ENCODE assay signal across 10 cellular contexts in the genomic region with DNA sequence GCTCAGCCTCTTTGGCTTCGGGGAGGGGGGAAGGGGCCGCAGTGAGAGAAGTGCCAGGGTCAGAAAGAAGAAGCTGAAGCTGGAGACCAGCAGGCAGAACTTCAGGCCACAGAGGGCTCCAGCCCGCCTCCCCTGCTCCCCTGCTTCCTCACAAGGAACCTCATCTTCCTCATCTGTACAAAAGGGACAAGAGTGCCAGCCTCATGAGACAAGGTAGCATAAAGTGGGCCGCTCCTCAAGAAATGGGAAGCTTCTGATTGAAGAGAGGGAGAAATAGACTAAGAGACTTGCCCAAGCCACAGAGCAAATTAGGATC. TPM values are rescaled to one million over a fixed set of nuclear protein-coding genes. Genes with fewer than 3 reads are reported as not detected.
DNase-seq lines count a peak whose midpoint lies in the region; ATAC-seq and TF ChIP-seq lines count a peak whose summit lies in the region.
"Had no signal": no experiment of that assay in that cellular context is flagged by ENCODE, and none has a peak within 500 bp of the region (broad histone marks: within the 10 kb centered on the region; RNA-seq: fewer than 3 reads in every experiment).

No MANE protein-coding gene starts in this region.

- DNase-seq in SK-N-SH (no peak), caudate nucleus (lab: John Stamatoyannopoulos, UW) (peak in 2 of 61 donors; percentile 16 to 24), transverse colon (no peak), cerebellar nuclear complex (lab: John Stamatoyannopoulos, UW) (no peak), H4 (ENCODE audit: low spot score) (no peak)
- no peak for DNase-seq in activated CD4-positive, CD25-positive, alpha-beta regulatory T cell treated with anti-CD3 and anti-CD28 coated beads, Interleukin-2, amount 50 U/mL, for 72 hours
- DNase-seq: NCI-H187, T-cell had no signal

- 65% methylated on average over 4 of the region's 4 CpGs for WGBS in SK-N-SH (ENCODE audit: low lambda C conversion rate)
- 67% methylated on average over 4 of the region's 4 CpGs; no CpG with 5 or more reads in 1 of the 2 donors for WGBS in transverse colon (ENCODE audit: low coverage in 1 of 2), 2 donors

- no peak for TF ChIP-seq POLR2A in transverse colon (IDR thresholded peaks at IDR 0.05)

- POLR2A ChIA-PET in SK-N-SH (lab: Yijun Ruan, JAX), result interaction anchor here (1.0 to 1.1 kb wide), 2 partner anchors 36 to 38 kb away, joined by 3 to 4 read pairs; no protein-coding TSS in a partner anchor

- H2AFZ ChIP-seq in SK-N-SH (ENCODE audit: low read depth), result no peak overlapping the region

- H3K4me2 ChIP-seq in SK-N-SH, result peak overlapping the region; percentile 59

- H3K27ac ChIP-seq in SK-N-SH (ENCODE audit: low read depth in 2 of 2, low read length in 1 of 2), result peak overlapping the region in 1 of 2 experiments; percentile 51; a peak in 3 of 4 replicates
- peak overlapping the region; percentile 87 for H3K27ac ChIP-seq in caudate nucleus (ENCODE audit: low read depth, low read length)
- H3K27ac ChIP-seq in transverse colon, result peak overlapping the region; percentile 82 to 95 (median 92)

- H3K9me2 ChIP-seq in SK-N-SH, result no peaks in the 10 kb centered on the region

- TF ChIP-seq EP300 in SK-N-SH (IDR thresholded peaks at IDR 0.05; ENCODE audit: borderline replicate concordance in 1 of 2, low read depth in 1 of 2, low read length in 1 of 2) (no peak), transverse colon (IDR thresholded peaks at IDR 0.05; ENCODE audit: low read depth) (no peak)

- ATAC-seq in SK-N-SH treated with all-trans-retinoic acid at 6 μM for 48 hours, result no peak
- ATAC-seq: T-cell had no signal

- no peaks in the 10 kb centered on the region for H3K36me3 ChIP-seq in SK-N-SH (replicated peaks in 1 of 2; ENCODE audit: control insufficient read depth in 1 of 2, insufficient read depth in 2 of 2, low read length in 1 of 2)
- no peaks in the 10 kb centered on the region for H3K36me3 ChIP-seq in mucosa of stomach (ENCODE audit: control insufficient read depth, insufficient read depth, low read length)
- H3K36me3 ChIP-seq in transverse colon, result no peaks in the 10 kb centered on the region

- H3K27me3 ChIP-seq in SK-N-SH (ENCODE audit: insufficient read depth) (no peaks in the 10 kb centered on the region), mucosa of stomach (ENCODE audit: control insufficient read depth, insufficient read depth, low read length) (no peaks in the 10 kb centered on the region), transverse colon (no peaks in the 10 kb centered on the region)

- in situ Hi-C loops in transverse colon (cut with MboI; ENCODE audit: low pct_ligation_motif_present in 1 of 4, low pct_unique_long_range_greater_than_20kb in 1 of 4, low sequenced_read_pairs in 3 of 4), result no loop called here

- no peak overlapping the region for H3K9ac ChIP-seq in SK-N-SH
- peak overlapping the region; percentile 72 for H3K9ac ChIP-seq in mucosa of stomach (ENCODE audit: low read length)

- peaks cover 9% of the 10 kb centered on the region for H3F3A ChIP-seq in SK-N-SH (replicated peaks; ENCODE audit: insufficient read depth)

- H3K9me3 ChIP-seq in SK-N-SH (no peaks in the 10 kb centered on the region), mucosa of stomach (ENCODE audit: control insufficient read depth, low read length) (no peaks in the 10 kb centered on the region), transverse colon (no peaks in the 10 kb centered on the region)

- peaks cover 60 to 86% of the 10 kb centered on the region in 2 experiments; a peak in 3 of 4 replicates for H3K4me1 ChIP-seq in SK-N-SH (ENCODE audit: control insufficient read depth in 1 of 2, insufficient read depth in 2 of 2, low read depth in 1 of 2, low read length in 1 of 2)
- H3K4me1 ChIP-seq in mucosa of stomach (ENCODE audit: control insufficient read depth, insufficient read depth, low read length), result peaks cover 87% of the 10 kb centered on the region
- H3K4me1 ChIP-seq in transverse colon, result peaks cover 73 to 84% (median 80%) of the 10 kb centered on the region in 4 donors

- peaks cover 62% of the 10 kb centered on the region for H3K79me2 ChIP-seq in SK-N-SH (ENCODE audit: insufficient read depth)

- intact Hi-C loops in transverse colon (cut with DNase I; ENCODE audit: low total_unique reads), result no loop called here

- peaks cover 32% of the 10 kb centered on the region for H4K20me1 ChIP-seq in SK-N-SH (ENCODE audit: insufficient read depth)

- CTCF ChIA-PET in SK-N-SH (lab: Yijun Ruan, JAX), result interaction anchor here (0.8 to 24.8 kb wide), 8 partner anchors 8 to 268 kb away, joined by 3 to 603 read pairs (median 4); a partner anchor contains a TSS

- H3K4me3 ChIP-seq in SK-N-SH (ENCODE audit: low read depth in 2 of 2, low read length in 1 of 2), result no peak overlapping the region
- H3K4me3 ChIP-seq in mucosa of stomach (ENCODE audit: low read length), result peak overlapping the region; percentile 22
- no peak overlapping the region for H3K4me3 ChIP-seq in transverse colon

- no peak for TF ChIP-seq RAD21 in SK-N-SH (IDR thresholded peaks at IDR 0.05; ENCODE audit: low read length)

- TF ChIP-seq CTCF in SK-N-SH (IDR thresholded peaks at IDR 0.05), result no peak
- TF ChIP-seq CTCF in transverse colon (IDR thresholded peaks at IDR 0.05), result no peak

TF ChIP-seq in SK-N-SH, 30 proteins besides CTCF, POLR2A, EP300 and RAD21:
- TF ChIP-seq RXRA (IDR thresholded peaks at IDR 0.05; ENCODE audit: borderline replicate concordance, low read depth) (no peak), ELF1 (IDR thresholded peaks at IDR 0.05) (no peak), GABPA (IDR thresholded peaks at IDR 0.05; ENCODE audit: low read depth) (no peak), SIN3A (IDR thresholded peaks at IDR 0.05; ENCODE audit: borderline replicate concordance, low read depth, low read length) (no peak), NFIC (IDR thresholded peaks at IDR 0.05; ENCODE audit: borderline replicate concordance) (0 out of 2 replicates have a peak, but pooled peaks have one; percentile 0)
- TF ChIP-seq, protein P1, sequence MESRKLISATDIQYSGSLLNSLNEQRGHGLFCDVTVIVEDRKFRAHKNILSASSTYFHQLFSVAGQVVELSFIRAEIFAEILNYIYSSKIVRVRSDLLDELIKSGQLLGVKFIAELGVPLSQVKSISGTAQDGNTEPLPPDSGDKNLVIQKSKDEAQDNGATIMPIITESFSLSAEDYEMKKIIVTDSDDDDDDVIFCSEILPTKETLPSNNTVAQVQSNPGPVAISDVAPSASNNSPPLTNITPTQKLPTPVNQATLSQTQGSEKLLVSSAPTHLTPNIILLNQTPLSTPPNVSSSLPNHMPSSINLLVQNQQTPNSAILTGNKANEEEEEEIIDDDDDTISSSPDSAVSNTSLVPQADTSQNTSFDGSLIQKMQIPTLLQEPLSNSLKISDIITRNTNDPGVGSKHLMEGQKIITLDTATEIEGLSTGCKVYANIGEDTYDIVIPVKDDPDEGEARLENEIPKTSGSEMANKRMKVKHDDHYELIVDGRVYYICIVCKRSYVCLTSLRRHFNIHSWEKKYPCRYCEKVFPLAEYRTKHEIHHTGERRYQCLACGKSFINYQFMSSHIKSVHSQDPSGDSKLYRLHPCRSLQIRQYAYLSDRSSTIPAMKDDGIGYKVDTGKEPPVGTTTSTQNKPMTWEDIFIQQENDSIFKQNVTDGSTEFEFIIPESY (IDR thresholded peaks at IDR 0.05; ENCODE audit: borderline replicate concordance, low read depth), result no peak

TF ChIP-seq in SK-N-SH treated with all-trans-retinoic acid at 6 μM for 48 hours, 23 proteins besides CTCF, POLR2A, EP300 and RAD21:
- no peak for TF ChIP-seq TCF4 (CRISPR knock-in tag; IDR thresholded peaks at IDR 0.05; ENCODE audit: borderline replicate concordance)

RNA-seq across cellular contexts. Expression of a gene that starts 39.7 kb away (rescaled TPM):
- polyA plus RNA-seq in SK-N-SH (2012; rRNA removed), result 3.1 and 8.5 TPM in 2 replicates
- 3.2 and 4.4 TPM in 2 replicates for polyA plus RNA-seq in SK-N-SH (2012; cell fraction: cytosol; rRNA removed)
- 19.2 and 28.1 TPM in 2 replicates for polyA plus RNA-seq in SK-N-SH (2012; cell fraction: nucleus; rRNA removed)
- total RNA-seq in transverse colon, result 10 to 100 TPM; 11.7 to 34.4 (median 21.3) TPM
- total RNA-seq in H4 (2014; rRNA removed; shearing (Covaris generic)), result 2.0 and 3.6 TPM in 2 replicates
